ENCODE assay signal across 12 cellular contexts in genomic region chr6:134420638-134421181, GRCh38.
DNase-seq lines count a peak whose midpoint lies in the region; TF ChIP-seq lines count a peak whose summit lies in the region.
"Had no signal": no experiment of that assay in that cellular context is flagged by ENCODE, and none has a peak within 500 bp of the region (broad histone marks: within the 10 kb centered on the region; RNA-seq: fewer than 3 reads in every experiment).

No MANE protein-coding gene starts in this region.

- no peak overlapping the region for H3K9ac ChIP-seq in trophoblast cell (ENCODE audit: low read length)
- H3K9ac ChIP-seq: KMS-11 had no signal

- H4K8ac ChIP-seq in trophoblast cell (ENCODE audit: low read depth, low read length), result no peak overlapping the region

- in situ Hi-C loops in GM13977 (cut with MboI; ENCODE audit: low pct_unique_long_range_greater_than_20kb, low sequenced_read_pairs, unreplicated experiment), result no loop called here

- H3K36me3 ChIP-seq in trophoblast cell (ENCODE audit: control insufficient read depth in 1 of 2, insufficient read depth in 2 of 2, low read length in 2 of 2) (no peaks in the 10 kb centered on the region), suprapubic skin (no peaks in the 10 kb centered on the region)

- H3K4ac ChIP-seq in trophoblast cell (ENCODE audit: low read depth, low read length), result no peak overlapping the region

- no peak for TF ChIP-seq EP300 in suprapubic skin (IDR thresholded peaks at IDR 0.05)

- peak overlapping the region; percentile 2 for H2BK12ac ChIP-seq in trophoblast cell (ENCODE audit: low read length)

- H3K27me3 ChIP-seq in trophoblast cell (ENCODE audit: insufficient read depth, low read length) (no peaks in the 10 kb centered on the region), suprapubic skin (no peaks in the 10 kb centered on the region)

- no peak for TF ChIP-seq POLR2A in suprapubic skin (IDR thresholded peaks at IDR 0.05)

- H3K27ac ChIP-seq in trophoblast cell (ENCODE audit: low read depth, low read length) (no peak overlapping the region), suprapubic skin (no peak overlapping the region)
- H3K27ac ChIP-seq: KMS-11 had no signal

- DNase-seq in H4 (ENCODE audit: low spot score) (peak; percentile 15), T1000 (lab: John Stamatoyannopoulos, UW) (peak; percentile 48), fibroblast of peridontal ligament (ENCODE audit: extremely low read depth) (peak; percentile 48), trophoblast cell (peak; percentile 42 to 83), NCI-H2107 treated with DMSO at 0.1 percent for 48 hours (lab: John Stamatoyannopoulos, UW; ENCODE audit: unreplicated experiment) (no peak), GM13977 (ENCODE audit: low spot score) (no peak), OCI-M2 (lab: John Stamatoyannopoulos, UW; ENCODE audit: unreplicated experiment) (no peak), suprapubic skin (ENCODE audit: low spot score in 2 of 2) (no peak)
- DNase-seq: Calu3, GOT3, NCI-H2081 treated with DMSO at 0.1 percent for 48 hours had no signal

- H3K4me1 ChIP-seq in trophoblast cell (ENCODE audit: control insufficient read depth in 1 of 2, insufficient read depth in 2 of 2, low read length in 2 of 2), result peaks cover 2 to 6% of the 10 kb centered on the region in 2 experiments
- H3K4me1 ChIP-seq in suprapubic skin, result peaks cover 11% of the 10 kb centered on the region

- H3K9me3 ChIP-seq in trophoblast cell (ENCODE audit: insufficient read depth, low read depth, low read length) (no peaks in the 10 kb centered on the region), suprapubic skin (no peaks in the 10 kb centered on the region)

- no CpG with 5 or more reads among the region's 3 CpGs for WGBS in trophoblast cell (ENCODE audit: extremely low coverage, insufficient coverage, insufficient read length)
- WGBS in suprapubic skin, result 88% methylated on average over 3 of the region's 3 CpGs

- no peak overlapping the region for H2BK5ac ChIP-seq in trophoblast cell (ENCODE audit: low read depth, low read length, poor library complexity)

- no peak overlapping the region for H3K23ac ChIP-seq in trophoblast cell (ENCODE audit: low read length)

- no peak overlapping the region for H2AK5ac ChIP-seq in trophoblast cell (ENCODE audit: low read length)

- no peaks in the 10 kb centered on the region for H3K79me2 ChIP-seq in trophoblast cell (ENCODE audit: control insufficient read depth, insufficient read depth, low read length, poor library complexity)

- H2BK120ac ChIP-seq in trophoblast cell (ENCODE audit: insufficient read depth, low read length, poor library complexity), result peak overlapping the region; percentile 2

- H2AFZ ChIP-seq in trophoblast cell (ENCODE audit: insufficient read depth, low read length, poor library complexity), result no peak overlapping the region

- H4K12ac ChIP-seq in trophoblast cell (ENCODE audit: low read depth, low read length), result no peak overlapping the region

- H3K79me1 ChIP-seq in trophoblast cell (ENCODE audit: low read length), result peaks cover 5% of the 10 kb centered on the region

- H4K91ac ChIP-seq in trophoblast cell (ENCODE audit: low read depth, low read length), result peak overlapping the region; percentile 25

- H3K14ac ChIP-seq in trophoblast cell (ENCODE audit: low read length), result no peak overlapping the region

- H3K4me3 ChIP-seq in trophoblast cell (ENCODE audit: low read depth, low read length) (no peak overlapping the region), suprapubic skin (no peak overlapping the region)

- no peak overlapping the region for H3K4me2 ChIP-seq in trophoblast cell (ENCODE audit: low read length)
- H3K4me2 ChIP-seq: KMS-11 had no signal

- no peak overlapping the region for H3K18ac ChIP-seq in trophoblast cell (ENCODE audit: low read length)

- no peak for TF ChIP-seq CTCF in GM13977 (IDR thresholded peaks at IDR 0.05; ENCODE audit: extremely low read depth, insufficient read depth, missing control alignments)
- TF ChIP-seq CTCF in suprapubic skin (IDR thresholded peaks at IDR 0.05), result no peak

Comparison
In these comparisons a context has a peak if more than half of its experiments do, and no peak if none do; other contexts are left out.
1. DNase-seq: peak in H4 (single experiment), T1000 (single experiment), fibroblast of peridontal ligament (single experiment) and trophoblast cell (2 of 2); none in NCI-H2107 treated with DMSO at 0.1 percent for 48 hours (single experiment), GM13977 (single experiment), OCI-M2 (single experiment) and suprapubic skin (0 of 2).